ENCODE assay signal across 23 cellular contexts in genomic region chr11:113847111-113847510, GRCh38. TPM values are rescaled to one million over a fixed set of nuclear protein-coding genes. Genes with fewer than 3 reads are reported as not detected.
DNase-seq lines count a peak whose midpoint lies in the region; ATAC-seq and TF ChIP-seq lines count a peak whose summit lies in the region.
"Had no signal": no experiment of that assay in that cellular context is flagged by ENCODE, and none has a peak within 500 bp of the region (broad histone marks: within the 10 kb centered on the region; RNA-seq: fewer than 3 reads in every experiment).

No MANE protein-coding gene starts in this region.

- POLR2A ChIA-PET in WTC11 (lab: Charles Lee), result no interaction called here

- no peaks in the 10 kb centered on the region for H3K4me1 Mint-ChIP-seq in activated naive CD4-positive, alpha-beta T cell treated with anti-CD3 and anti-CD28 coated beads, Interleukin-2, amount 50 U/mL, for 24 hours
- H3K4me1 Mint-ChIP-seq in WTC11 (peaks cover 56% of the 10 kb centered on the region), naive B cell (peaks cover 30 to 36% (median 36%) of the 10 kb centered on the region in 3 donors), immature natural killer cell (peaks cover 44 to 70% of the 10 kb centered on the region in 2 donors)

- no peaks in the 10 kb centered on the region for H3K27me3 Mint-ChIP-seq in activated naive CD4-positive, alpha-beta T cell treated with anti-CD3 and anti-CD28 coated beads, Interleukin-2, amount 50 U/mL, for 24 hours
- no peaks in the 10 kb centered on the region for H3K27me3 Mint-ChIP-seq in WTC11 (ENCODE audit: low read depth)
- H3K27me3 Mint-ChIP-seq in naive B cell, result no peaks in the 10 kb centered on the region
- peaks cover 0 to 2% (median 0%) of the 10 kb centered on the region in 3 donors for H3K27me3 Mint-ChIP-seq in immature natural killer cell (ENCODE audit: low read depth in 3 of 3)
- H3K27me3 Mint-ChIP-seq: CD4-positive, CD25-positive, alpha-beta regulatory T cell had no signal

- ATAC-seq in activated naive CD4-positive, alpha-beta T cell treated with anti-CD3 and anti-CD28 coated beads, Interleukin-2, amount 50 U/mL, for 72 hours, result no peak
- ATAC-seq in WTC11, result no peak
- no peak for ATAC-seq in naive B cell (ENCODE audit: low read depth in 2 of 2)

- H3K9me3 Mint-ChIP-seq in activated naive CD4-positive, alpha-beta T cell treated with anti-CD3 and anti-CD28 coated beads, Interleukin-2, amount 50 U/mL, for 24 hours, result no peaks in the 10 kb centered on the region
- no peaks in the 10 kb centered on the region for H3K9me3 Mint-ChIP-seq in activated naive CD4-positive, alpha-beta T cell treated with anti-CD3 and anti-CD28 coated beads, Interleukin-2, amount 50 U/mL, for 72 hours
- peaks cover 10% of the 10 kb centered on the region for H3K9me3 Mint-ChIP-seq in WTC11
- H3K9me3 Mint-ChIP-seq in naive B cell, result peaks cover 0 to 4% (median 0%) of the 10 kb centered on the region in 7 donors
- no peaks in the 10 kb centered on the region for H3K9me3 Mint-ChIP-seq in immature natural killer cell

- DNase-seq in activated naive CD4-positive, alpha-beta T cell treated with anti-CD3 and anti-CD28 coated beads, Interleukin-2, amount 50 U/mL, for 72 hours (ENCODE audit: low spot score in 2 of 2), result no peak
- DNase-seq in WTC11 (ENCODE audit: low spot score), result no peak
- DNase-seq in naive B cell, result no peak
- no peak for DNase-seq in immature natural killer cell
- no peak for DNase-seq in hepatic stellate cell (ENCODE audit: low spot score)
- DNase-seq in C1 segment of cervical spinal cord (lab: John Stamatoyannopoulos, UW), result no peak
- DNase-seq: CD4-positive, CD25-positive, alpha-beta regulatory T cell; DMS153; DND-41; IMR-90; NCI-H1092; NCI-H1436; NCI-H187; NCI-H2081 treated with DMSO at 0.1 percent for 48 hours; NCI-H2171; NCI-H226; NCI-H510A; NCI-H69; Peyer's patch; SHP77 treated with DMSO at 0.1 percent for 48 hours had no signal

- TF ChIP-seq CTCF in WTC11 (IDR thresholded peaks at IDR 0.05), result no peak

- peak overlapping the region; percentile 6 for H3K27ac Mint-ChIP-seq in activated naive CD4-positive, alpha-beta T cell treated with anti-CD3 and anti-CD28 coated beads, Interleukin-2, amount 50 U/mL, for 24 hours
- no peak overlapping the region for H3K27ac Mint-ChIP-seq in activated naive CD4-positive, alpha-beta T cell treated with anti-CD3 and anti-CD28 coated beads, Interleukin-2, amount 50 U/mL, for 72 hours
- H3K27ac Mint-ChIP-seq in WTC11 (peak overlapping the region; percentile 97), naive B cell (peak overlapping the region in 4 of 6 donors; percentile 4 to 93 (median 60)), immature natural killer cell (peak overlapping the region in 3 of 6 donors; percentile 0 to 43 (median 32))
- H3K27ac Mint-ChIP-seq: CD4-positive, CD25-positive, alpha-beta regulatory T cell had no signal

- peaks cover 26% of the 10 kb centered on the region for H3K36me3 Mint-ChIP-seq in activated naive CD4-positive, alpha-beta T cell treated with anti-CD3 and anti-CD28 coated beads, Interleukin-2, amount 50 U/mL, for 24 hours
- H3K36me3 Mint-ChIP-seq in activated naive CD4-positive, alpha-beta T cell treated with anti-CD3 and anti-CD28 coated beads, Interleukin-2, amount 50 U/mL, for 72 hours, result peaks cover 17 to 23% of the 10 kb centered on the region in 2 donors
- H3K36me3 Mint-ChIP-seq in WTC11 (peaks cover 59% of the 10 kb centered on the region), naive B cell (peaks cover 29 to 35% of the 10 kb centered on the region in 2 donors), immature natural killer cell (peaks cover 28 to 48% (median 30%) of the 10 kb centered on the region in 3 donors)

- H3K4me3 Mint-ChIP-seq in activated naive CD4-positive, alpha-beta T cell treated with anti-CD3 and anti-CD28 coated beads, Interleukin-2, amount 50 U/mL, for 24 hours, result no peak overlapping the region
- H3K4me3 Mint-ChIP-seq in WTC11, result peak overlapping the region; percentile 20; the same call in 1 of the 2 replicates
- H3K4me3 Mint-ChIP-seq in naive B cell, result peak overlapping the region in 1 of 8 donors; percentile 2
- no peak overlapping the region for H3K4me3 Mint-ChIP-seq in immature natural killer cell
- H3K4me3 Mint-ChIP-seq: CD4-positive, CD25-positive, alpha-beta regulatory T cell had no signal

- CTCF ChIA-PET in WTC11 (lab: Charles Lee), result no interaction called here

TF ChIP-seq in WTC11, 78 proteins besides CTCF, POLR2A, EP300 and RAD21:
- TF ChIP-seq, protein P1, sequence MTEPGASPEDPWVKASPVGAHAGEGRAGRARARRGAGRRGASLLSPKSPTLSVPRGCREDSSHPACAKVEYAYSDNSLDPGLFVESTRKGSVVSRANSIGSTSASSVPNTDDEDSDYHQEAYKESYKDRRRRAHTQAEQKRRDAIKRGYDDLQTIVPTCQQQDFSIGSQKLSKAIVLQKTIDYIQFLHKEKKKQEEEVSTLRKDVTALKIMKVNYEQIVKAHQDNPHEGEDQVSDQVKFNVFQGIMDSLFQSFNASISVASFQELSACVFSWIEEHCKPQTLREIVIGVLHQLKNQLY (CRISPR knock-in tag; IDR thresholded peaks at IDR 0.05), result no peak
- TF ChIP-seq JUN (CRISPR knock-in tag; IDR thresholded peaks at IDR 0.05) (no peak), TP53 (CRISPR knock-in tag; IDR thresholded peaks at IDR 0.05) (no peak), ZNF219 (CRISPR knock-in tag; IDR thresholded peaks at IDR 0.05; ENCODE audit: borderline replicate concordance) (no peak), ZNF138 (CRISPR knock-in tag; conservative IDR thresholded peaks at IDR 0.05) (no peak), ZNF423 (CRISPR knock-in tag; IDR thresholded peaks at IDR 0.05) (no peak), ZBTB21 (CRISPR knock-in tag; IDR thresholded peaks at IDR 0.05; ENCODE audit: borderline replicate concordance) (no peak), TEAD4 (CRISPR knock-in tag; IDR thresholded peaks at IDR 0.05) (no peak), ELF4 (CRISPR knock-in tag; IDR thresholded peaks at IDR 0.05; ENCODE audit: low read depth) (no peak), TEAD1 (CRISPR knock-in tag; IDR thresholded peaks at IDR 0.05) (no peak), FOXJ3 (CRISPR knock-in tag; IDR thresholded peaks at IDR 0.05; ENCODE audit: borderline replicate concordance) (no peak), CREB1 (CRISPR knock-in tag; IDR thresholded peaks at IDR 0.05) (no peak), MXD4 (CRISPR knock-in tag; IDR thresholded peaks at IDR 0.05; ENCODE audit: borderline replicate concordance) (no peak)
- TF ChIP-seq, protein P2, sequence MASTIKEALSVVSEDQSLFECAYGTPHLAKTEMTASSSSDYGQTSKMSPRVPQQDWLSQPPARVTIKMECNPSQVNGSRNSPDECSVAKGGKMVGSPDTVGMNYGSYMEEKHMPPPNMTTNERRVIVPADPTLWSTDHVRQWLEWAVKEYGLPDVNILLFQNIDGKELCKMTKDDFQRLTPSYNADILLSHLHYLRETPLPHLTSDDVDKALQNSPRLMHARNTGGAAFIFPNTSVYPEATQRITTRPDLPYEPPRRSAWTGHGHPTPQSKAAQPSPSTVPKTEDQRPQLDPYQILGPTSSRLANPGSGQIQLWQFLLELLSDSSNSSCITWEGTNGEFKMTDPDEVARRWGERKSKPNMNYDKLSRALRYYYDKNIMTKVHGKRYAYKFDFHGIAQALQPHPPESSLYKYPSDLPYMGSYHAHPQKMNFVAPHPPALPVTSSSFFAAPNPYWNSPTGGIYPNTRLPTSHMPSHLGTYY (CRISPR knock-in tag; IDR thresholded peaks at IDR 0.05), result no peak

RNA-seq across cellular contexts. Expression of gene USP28, which starts 28.3 kb away (rescaled TPM):
- total RNA-seq in activated naive CD4-positive, alpha-beta T cell treated with anti-CD3 and anti-CD28 coated beads, Interleukin-2, amount 50 U/mL, for 72 hours, result 10 to 100 TPM; 44.5 to 56.4 TPM
- total RNA-seq in WTC11 (2021), result 129 to 142 TPM (median 138 TPM) in 3 replicates
- polyA plus RNA-seq in naive B cell (ENCODE audit: low read depth in 6 of 6) (100 to 1,000 TPM in 4 of 6 donors, 10 to 100 TPM in 2; 64.6 to 132 (median 109) TPM), immature natural killer cell (100 to 1,000 TPM; 121 to 185 (median 122) TPM)

RNA-seq across cellular contexts. Expression of gene HTR3B, which starts 57.5 kb away (rescaled TPM):
- not detected for total RNA-seq in activated naive CD4-positive, alpha-beta T cell treated with anti-CD3 and anti-CD28 coated beads, Interleukin-2, amount 50 U/mL, for 72 hours
- not detected in 3 replicates for total RNA-seq in WTC11 (2021)
- polyA plus RNA-seq in naive B cell (ENCODE audit: low read depth in 6 of 6) (not detected), immature natural killer cell (not detected)
- total RNA-seq: CD4-positive, CD25-positive, alpha-beta regulatory T cell; IMR-90; OCI-LY7 had no signal
- polyA plus RNA-seq: BJ; CD4-positive, CD25-positive, alpha-beta regulatory T cell; IMR-90 had no signal

Comparison
In these comparisons a context has a peak if more than half of its experiments do, and no peak if none do; other contexts are left out.
1. H3K27ac Mint-ChIP-seq: peak in activated naive CD4-positive, alpha-beta T cell treated with anti-CD3 and anti-CD28 coated beads, Interleukin-2, amount 50 U/mL, for 24 hours (single experiment), WTC11 (single experiment) and naive B cell (4 of 6); none in activated naive CD4-positive, alpha-beta T cell treated with anti-CD3 and anti-CD28 coated beads, Interleukin-2, amount 50 U/mL, for 72 hours (0 of 2).